14 cellular contexts compared by ENCODE assay signal in the genomic region with DNA sequence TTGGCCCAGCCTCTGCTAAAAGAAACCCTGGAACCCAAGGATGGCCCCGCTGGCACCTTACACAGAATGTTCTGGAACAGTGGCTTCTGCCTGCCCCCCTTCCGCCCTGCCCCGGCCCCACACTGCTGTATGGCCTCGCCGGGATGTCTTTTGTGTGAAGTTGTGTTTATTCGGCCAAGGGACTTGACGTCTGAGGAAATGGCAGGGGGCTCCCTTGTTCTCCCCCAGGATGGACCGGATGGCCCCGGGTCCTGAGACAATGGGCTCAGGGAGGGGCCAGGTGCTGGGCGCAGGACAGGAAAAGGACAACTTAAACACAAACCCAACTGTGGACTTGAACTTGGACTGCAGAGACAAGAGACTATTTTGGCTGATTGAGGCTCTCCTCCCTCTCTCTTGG.
"Had no signal": no experiment of that assay in that cellular context is flagged by ENCODE, and none has a peak within 500 bp of the region (broad histone marks: within the 10 kb centered on the region; RNA-seq: fewer than 3 reads in every experiment).

No MANE protein-coding gene starts in this region.

- H3K27ac ChIP-seq: SK-N-MC, uterus had no signal

- DNase-seq: activated CD4-positive, alpha-beta T cell treated with anti-CD3 and anti-CD28 coated beads, Interleukin-2, amount 10 ng/mL, durations not matched to agents 7 days and 5 days; activated CD4-positive, CD25-positive, alpha-beta regulatory T cell; activated CD8-positive, alpha-beta memory T cell treated with anti-CD3 and anti-CD28 coated beads for 24 hours; activated naive CD4-positive, alpha-beta T cell; aorta; mesenchymal stem cell; natural killer cell; nucleus accumbens; stimulated activated CD4-positive, alpha-beta T cell treated with anti-CD3 and anti-CD28 coated beads, Interleukin-12 subunit alpha, Interleukin-12 subunit beta, amount 100 ng/mL, for 4 hours; stimulated activated CD4-positive, alpha-beta T cell treated with anti-CD3 and anti-CD28 coated beads, Interleukin-2, amount 100 ng/mL, for 24 hours; uterus had no signal

- H3K27me3 Mint-ChIP-seq: activated CD4-positive, alpha-beta T cell treated with anti-CD3 and anti-CD28 coated beads, Interleukin-2, amount 10 ng/mL, durations not matched to agents 7 days and 5 days had no signal

- H3K36me3 ChIP-seq: uterus had no signal

- H3K27me3 ChIP-seq: uterus had no signal

- H3K4me3 Mint-ChIP-seq: activated CD4-positive, alpha-beta T cell treated with anti-CD3 and anti-CD28 coated beads, Interleukin-2, amount 10 ng/mL, durations not matched to agents 7 days and 5 days; natural killer cell had no signal

- H3K36me3 Mint-ChIP-seq: natural killer cell had no signal

- H3K9me3 Mint-ChIP-seq: activated CD4-positive, alpha-beta T cell treated with anti-CD3 and anti-CD28 coated beads, Interleukin-2, amount 10 ng/mL, durations not matched to agents 7 days and 5 days; natural killer cell had no signal

- H3K4me3 ChIP-seq: SK-N-MC, uterus had no signal

- H3K9me3 ChIP-seq: uterus had no signal

- ATAC-seq: esophagus mucosa, natural killer cell, sciatic nerve had no signal

- H3K27ac Mint-ChIP-seq: activated CD4-positive, alpha-beta T cell treated with anti-CD3 and anti-CD28 coated beads, Interleukin-2, amount 10 ng/mL, durations not matched to agents 7 days and 5 days; natural killer cell had no signal
